27 cellular contexts compared by ENCODE assay signal in genomic region chr20:23826541-23827018, GRCh38. TPM values are rescaled to one million over a fixed set of nuclear protein-coding genes. Genes with fewer than 3 reads are reported as not detected.
DNase-seq lines count a peak whose midpoint lies in the region; ATAC-seq and TF ChIP-seq lines count a peak whose summit lies in the region.
"Had no signal": no experiment of that assay in that cellular context is flagged by ENCODE, and none has a peak within 500 bp of the region (broad histone marks: within the 10 kb centered on the region; RNA-seq: fewer than 3 reads in every experiment).

A gene with protein sequence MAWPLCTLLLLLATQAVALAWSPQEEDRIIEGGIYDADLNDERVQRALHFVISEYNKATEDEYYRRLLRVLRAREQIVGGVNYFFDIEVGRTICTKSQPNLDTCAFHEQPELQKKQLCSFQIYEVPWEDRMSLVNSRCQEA (minus strand): TSS chr20:23826729. CDS start chr20:23826660, 69 bp downstream.

- H3K36me3 Mint-ChIP-seq in activated naive CD4-positive, alpha-beta T cell treated with anti-CD3 and anti-CD28 coated beads, Interleukin-2, amount 10 ng/mL, durations not matched to agents 7 days and 5 days: no peaks in the 10 kb centered on the region
- H3K36me3 Mint-ChIP-seq: T-cell had no signal

- H3K9me3 Mint-ChIP-seq in stimulated activated naive CD8-positive, alpha-beta T cell treated with anti-CD3 and anti-CD28 coated beads, Interleukin-15, amount 100 ng/mL, for 72 hours: no peaks in the 10 kb centered on the region
- no peaks in the 10 kb centered on the region for H3K9me3 Mint-ChIP-seq in activated naive CD4-positive, alpha-beta T cell treated with anti-CD3 and anti-CD28 coated beads, Interleukin-2, amount 10 ng/mL, durations not matched to agents 7 days and 5 days
- H3K9me3 Mint-ChIP-seq: T-cell had no signal

- H3K27ac Mint-ChIP-seq in stimulated activated naive CD8-positive, alpha-beta T cell treated with anti-CD3 and anti-CD28 coated beads, Interleukin-15, amount 100 ng/mL, for 72 hours: peak within 1 kb of the TSS; percentile 14 to 61
- H3K27ac Mint-ChIP-seq in activated naive CD4-positive, alpha-beta T cell treated with anti-CD3 and anti-CD28 coated beads, Interleukin-2, amount 10 ng/mL, durations not matched to agents 7 days and 5 days: no peak within 1 kb of the TSS
- H3K27ac Mint-ChIP-seq: T-cell had no signal

- H3K27ac ChIP-seq in left lung (no peak within 1 kb of the TSS), A673 (ENCODE audit: low read depth, low read length, poor library complexity, severe bottlenecking) (no peak within 1 kb of the TSS)
- H3K27ac ChIP-seq: A549, C4-2B, HL-60, ovary, uterus had no signal

- intact Hi-C loops in left lung (cut with DNase I): no loop called here
- intact Hi-C loops in A673 (cut with micrococcal nuclease; ENCODE audit: unreplicated experiment): no loop called here

- BruUV-seq in A673 (replicated peaks; lab: Mats Ljungman, UMichigan): no TSS peak

- DNase-seq in stimulated activated naive CD8-positive, alpha-beta T cell treated with anti-CD3 and anti-CD28 coated beads, Interleukin-15, amount 100 ng/mL, for 72 hours: no peak
- DNase-seq in stimulated activated naive CD8-positive, alpha-beta T cell treated with anti-CD3 and anti-CD28 coated beads, Interleukin-15, Interleukin-2, amounts not matched to agents 100 U/mL and 50 U/mL, for 24 hours: no peak
- peak; percentile 34 for DNase-seq in choroid plexus epithelial cell (ENCODE audit: low read depth)
- no peak for DNase-seq in left lung
- DNase-seq in D341Med (ENCODE audit: low spot score): no peak
- no peak for DNase-seq in activated naive CD4-positive, alpha-beta T cell treated with anti-CD3 and anti-CD28 coated beads, Interleukin-2, amount 10 ng/mL, durations not matched to agents 7 days and 5 days
- DNase-seq in A673 (ENCODE audit: low spot score): no peak
- DNase-seq: activated CD4-positive, alpha-beta T cell treated with anti-CD3 and anti-CD28 coated beads, Interleukin-2, amount 50 U/mL, for 1 hour; activated gamma-delta T cell; amygdala; erythroblast; GF-D8; NCI-H1930; NCI-H510A; ovary; SHP77; stimulated activated CD4-positive, alpha-beta T cell treated with anti-CD3 and anti-CD28 coated beads, Interleukin-2, amount 100 ng/mL, for 24 hours; T-cell; uterus had no signal

- H3K9me3 ChIP-seq in left lung (no peaks in the 10 kb centered on the region), A673 (ENCODE audit: low read depth, low read length, poor library complexity, severe bottlenecking) (no peaks in the 10 kb centered on the region)
- H3K9me3 ChIP-seq: A549, ovary, uterus had no signal

- H3K4me3 Mint-ChIP-seq in stimulated activated naive CD8-positive, alpha-beta T cell treated with anti-CD3 and anti-CD28 coated beads, Interleukin-15, amount 100 ng/mL, for 72 hours: no peak within 1 kb of the TSS
- H3K4me3 Mint-ChIP-seq in activated naive CD4-positive, alpha-beta T cell treated with anti-CD3 and anti-CD28 coated beads, Interleukin-2, amount 10 ng/mL, durations not matched to agents 7 days and 5 days: no peak within 1 kb of the TSS
- H3K4me3 Mint-ChIP-seq: T-cell had no signal

- no peaks in the 10 kb centered on the region for H3K27me3 ChIP-seq in left lung
- no peaks in the 10 kb centered on the region for H3K27me3 ChIP-seq in A673 (replicated peaks; ENCODE audit: insufficient read depth, low read depth, low read length, poor library complexity)
- H3K27me3 ChIP-seq: ovary, uterus had no signal

- no peaks in the 10 kb centered on the region for H3K4me1 Mint-ChIP-seq in stimulated activated naive CD8-positive, alpha-beta T cell treated with anti-CD3 and anti-CD28 coated beads, Interleukin-15, amount 100 ng/mL, for 72 hours
- no peaks in the 10 kb centered on the region for H3K4me1 Mint-ChIP-seq in activated naive CD4-positive, alpha-beta T cell treated with anti-CD3 and anti-CD28 coated beads, Interleukin-2, amount 10 ng/mL, durations not matched to agents 7 days and 5 days
- H3K4me1 Mint-ChIP-seq: T-cell had no signal

- POLR2A ChIA-PET in A673 (lab: Charles Lee; ENCODE audit: low non-redundant PET): no interaction called here

- H3K36me3 ChIP-seq in left lung: no peaks in the 10 kb centered on the region
- H3K36me3 ChIP-seq in A673 (ENCODE audit: insufficient read depth, low read length, poor library complexity, severe bottlenecking): no peaks in the 10 kb centered on the region
- H3K36me3 ChIP-seq: ovary, uterus had no signal

- H3K4me1 ChIP-seq in left lung: no peaks in the 10 kb centered on the region
- H3K4me1 ChIP-seq in A673 (ENCODE audit: insufficient read depth, low read length, poor library complexity, severe bottlenecking): no peaks in the 10 kb centered on the region
- H3K4me1 ChIP-seq: A549, uterus had no signal

- H3K27me3 Mint-ChIP-seq in stimulated activated naive CD8-positive, alpha-beta T cell treated with anti-CD3 and anti-CD28 coated beads, Interleukin-15, amount 100 ng/mL, for 72 hours: no peaks in the 10 kb centered on the region
- H3K27me3 Mint-ChIP-seq in activated naive CD4-positive, alpha-beta T cell treated with anti-CD3 and anti-CD28 coated beads, Interleukin-2, amount 10 ng/mL, durations not matched to agents 7 days and 5 days: peaks cover 13% of the 10 kb centered on the region

- no peak for ATAC-seq in stimulated activated naive CD8-positive, alpha-beta T cell treated with anti-CD3 and anti-CD28 coated beads, Interleukin-15, amount 100 ng/mL, for 72 hours
- no peak for ATAC-seq in stimulated activated naive CD8-positive, alpha-beta T cell treated with anti-CD3 and anti-CD28 coated beads, Interleukin-15, Interleukin-2, amounts not matched to agents 100 U/mL and 50 U/mL, for 24 hours
- ATAC-seq in left lung (peak; percentile 31), GM18861 (IDR thresholded peaks at IDR 0.05; ENCODE audit: unreplicated experiment) (no peak)
- ATAC-seq: A549, GM12878, HCT116, T-cell had no signal

- TF ChIP-seq CTCF in choroid plexus epithelial cell (conservative IDR thresholded peaks at IDR 0.05; ENCODE audit: low read depth, low read length) (no peak), left lung (IDR thresholded peaks at IDR 0.05) (no peak), A673 (conservative IDR thresholded peaks at IDR 0.05; ENCODE audit: low read depth, low read length) (no peak)

- no peak within 1 kb of the TSS for H3K4me3 ChIP-seq in choroid plexus epithelial cell (ENCODE audit: low read depth, low read length)
- H3K4me3 ChIP-seq in left lung: no peak within 1 kb of the TSS
- no peak within 1 kb of the TSS for H3K4me3 ChIP-seq in A673 (ENCODE audit: low read depth, low read length, poor library complexity, severe bottlenecking)
- H3K4me3 ChIP-seq: A549, GM12878, lung, ovary, uterus had no signal

- CTCF ChIA-PET in activated naive CD4-positive, alpha-beta T cell treated with anti-CD3 and anti-CD28 coated beads, Interleukin-2, amount 10 ng/mL, durations not matched to agents 7 days and 5 days (lab: Charles Lee): no interaction called here
- CTCF ChIA-PET in A673 (lab: Charles Lee): no interaction called here

RNA-seq across cellular contexts. Expression of the gene that starts here (rescaled TPM):
- total RNA-seq in left lung: 10 to 100 TPM in 1 of 2 donors, under 1 TPM in 1; 0.39 to 13.0 TPM
- not detected in 2 replicates for total RNA-seq in A673 (2021)
- total RNA-seq: cardiac septum, GM12878, ovary, T-cell, uterus had no signal
